ENCODE assay signal across 25 cellular contexts in genomic region chr10:121043124-121043849, GRCh38.
A peak's percentile ranks its signal among the peaks of the same experiment; 100 is the strongest.
DNase-seq lines count a peak whose midpoint lies in the region; ATAC-seq and TF ChIP-seq lines count a peak whose summit lies in the region.
"Had no signal": no experiment of that assay in that cellular context is flagged by ENCODE, and none has a peak within 500 bp of the region (broad histone marks: within the 10 kb centered on the region; RNA-seq: fewer than 3 reads in every experiment).

No MANE protein-coding gene starts in this region.

- TF ChIP-seq CTCF in HEK293 (tag by site-specific recombination; IDR thresholded peaks at IDR 0.05) (no peak), progenitor cell of endocrine pancreas (IDR thresholded peaks at IDR 0.05; ENCODE audit: unreplicated experiment) (no peak)

- H3K9me3 ChIP-seq in HEK293 (ENCODE audit: control insufficient read depth, insufficient read depth, low read depth, low read length) (no peaks in the 10 kb centered on the region), right cardiac atrium (ENCODE audit: control insufficient read depth, low read length) (no peaks in the 10 kb centered on the region)
- H3K9me3 ChIP-seq: SJSA1, transverse colon had no signal

- POLR2A ChIA-PET in HEK293 (lab: Yijun Ruan, JAX): no interaction called here

- H3K4me1 Mint-ChIP-seq in progenitor cell of endocrine pancreas (ENCODE audit: low read depth): peaks cover 5% of the 10 kb centered on the region
- H3K4me1 Mint-ChIP-seq: CD4-positive, alpha-beta memory T cell; immature natural killer cell; naive thymus-derived CD4-positive, alpha-beta T cell; stimulated activated naive CD8-positive, alpha-beta T cell treated with anti-CD3 and anti-CD28 coated beads, Interleukin-15, amount 100 ng/mL, for 72 hours had no signal

- H3K9me3 Mint-ChIP-seq in progenitor cell of endocrine pancreas (ENCODE audit: low read depth): peaks cover 10% of the 10 kb centered on the region
- H3K9me3 Mint-ChIP-seq: stimulated activated naive CD8-positive, alpha-beta T cell treated with anti-CD3 and anti-CD28 coated beads, Interleukin-15, amount 100 ng/mL, for 72 hours had no signal

- CTCF ChIA-PET in HEK293 (lab: Yijun Ruan, JAX): interaction anchor here (1.0 to 1.2 kb wide), 2 partner anchors 56 to 94 kb away, joined by 3 to 4 read pairs; no protein-coding TSS in a partner anchor

- no peaks in the 10 kb centered on the region for H3K36me3 Mint-ChIP-seq in progenitor cell of endocrine pancreas (ENCODE audit: insufficient read depth)
- H3K36me3 Mint-ChIP-seq: CD4-positive, alpha-beta memory T cell; immature natural killer cell; naive thymus-derived CD4-positive, alpha-beta T cell had no signal

- no peak overlapping the region for H3K4me3 Mint-ChIP-seq in progenitor cell of endocrine pancreas (ENCODE audit: low read depth)
- H3K4me3 Mint-ChIP-seq: CD4-positive, alpha-beta memory T cell; immature natural killer cell; naive thymus-derived CD4-positive, alpha-beta T cell; stimulated activated naive CD8-positive, alpha-beta T cell treated with anti-CD3 and anti-CD28 coated beads, Interleukin-15, amount 100 ng/mL, for 72 hours had no signal

- peak; percentile 75 to 79 for ATAC-seq in right cardiac atrium
- ATAC-seq in GM18858 (IDR thresholded peaks at IDR 0.05; ENCODE audit: unreplicated experiment): no peak
- ATAC-seq: naive thymus-derived CD4-positive, alpha-beta T cell; stimulated activated naive CD8-positive, alpha-beta T cell treated with anti-CD3 and anti-CD28 coated beads, Interleukin-15, amount 100 ng/mL, for 72 hours had no signal

- H3K4me1 ChIP-seq in HEK293 (ENCODE audit: control insufficient read depth, insufficient read depth, low read length): peaks cover 5% of the 10 kb centered on the region
- H3K4me1 ChIP-seq in right cardiac atrium (ENCODE audit: control insufficient read depth, insufficient read depth, low read length): no peaks in the 10 kb centered on the region
- H3K4me1 ChIP-seq: SJSA1, spleen, transverse colon had no signal

- H3K27ac Mint-ChIP-seq in progenitor cell of endocrine pancreas: peak overlapping the region; percentile 92
- H3K27ac Mint-ChIP-seq: CD4-positive, alpha-beta memory T cell; immature natural killer cell; naive thymus-derived CD4-positive, alpha-beta T cell; stimulated activated naive CD8-positive, alpha-beta T cell treated with anti-CD3 and anti-CD28 coated beads, Interleukin-15, amount 100 ng/mL, for 72 hours had no signal

- intact Hi-C loops in right cardiac atrium (cut with DNase I): no loop called here

- H3K27ac ChIP-seq in HEK293 (ENCODE audit: extremely low read depth, low read depth, low read length): peak overlapping the region; percentile 57; the same call in 1 of the 2 replicates
- no peak overlapping the region for H3K27ac ChIP-seq in right cardiac atrium (ENCODE audit: low read length)
- H3K27ac ChIP-seq: SJSA1, spleen, VCaP had no signal

- H3K36me3 ChIP-seq in HEK293 (ENCODE audit: control insufficient read depth in 2 of 2, insufficient read depth in 1 of 2, low read length in 2 of 2): no peaks in the 10 kb centered on the region
- H3K36me3 ChIP-seq: SJSA1, spleen, transverse colon had no signal

- no peaks in the 10 kb centered on the region for H3K27me3 Mint-ChIP-seq in progenitor cell of endocrine pancreas
- H3K27me3 Mint-ChIP-seq: stimulated activated naive CD8-positive, alpha-beta T cell treated with anti-CD3 and anti-CD28 coated beads, Interleukin-15, amount 100 ng/mL, for 72 hours had no signal

- 56% methylated on average over 20 of the region's 20 CpGs for WGBS in right cardiac atrium

- H3K27me3 ChIP-seq in right cardiac atrium (ENCODE audit: control insufficient read depth, insufficient read depth): no peaks in the 10 kb centered on the region
- H3K27me3 ChIP-seq: SJSA1, spleen, transverse colon had no signal

- H3K4me3 ChIP-seq in HEK293 (ENCODE audit: low read depth, low read length): no peak overlapping the region
- H3K4me3 ChIP-seq in right cardiac atrium (ENCODE audit: low read length): no peak overlapping the region
- H3K4me3 ChIP-seq: lung, SJSA1, spleen, transverse colon had no signal

- DNase-seq in NCI-H2227 treated with DMSO at 0.1 percent for 48 hours (lab: John Stamatoyannopoulos, UW): peak; percentile 7
- DNase-seq in right cardiac atrium: peak; percentile 50 to 68 (median 62)
- DNase-seq in progenitor cell of endocrine pancreas (ENCODE audit: low spot score, unreplicated experiment): no peak
- DNase-seq in ureter (ENCODE audit: low spot score): no peak
- no peak for DNase-seq in stimulated activated CD4-positive, alpha-beta T cell treated with anti-CD3 and anti-CD28 coated beads, Interleukin-4, amount 100 ng/mL, for 24 hours
- no peak for DNase-seq in activated effector memory CD4-positive, alpha-beta T cell treated with anti-CD3 and anti-CD28 coated beads, Interleukin-2, amount 50 U/mL, for 16 hours
- DNase-seq: activated CD8-positive, alpha-beta memory T cell treated with anti-CD3 and anti-CD28 coated beads, Interleukin-2, amount 50 U/mL, for 48 hours; amniotic stem cell; CD4-positive, alpha-beta memory T cell; DMS79 treated with DMSO at 0.1 percent for 48 hours; immature natural killer cell; Kasumi-1; naive thymus-derived CD4-positive, alpha-beta T cell; NCI-H1092 treated with DMSO at 0.1 percent for 48 hours; NCI-H526; spleen; stimulated activated CD4-positive, alpha-beta T cell treated with anti-CD3 and anti-CD28 coated beads, Interleukin-4, amount 100 ng/mL, for 4 hours; stimulated activated naive CD8-positive, alpha-beta T cell treated with anti-CD3 and anti-CD28 coated beads, Interleukin-15, amount 100 ng/mL, for 72 hours; T-helper 2 cell; transverse colon had no signal

TF ChIP-seq in HEK293, 187 proteins besides CTCF, POLR2A, EP300 and RAD21 (continues in another document):
- no peak for TF ChIP-seq ZNF692 (tag by site-specific recombination; IDR thresholded peaks at IDR 0.05)
- TF ChIP-seq ZNF10 (tag by site-specific recombination; IDR thresholded peaks at IDR 0.05): no peak
- no peak for TF ChIP-seq SCRT2 (tag by site-specific recombination; IDR thresholded peaks at IDR 0.05)
- TF ChIP-seq ZNF777 (tag by site-specific recombination; IDR thresholded peaks at IDR 0.05; ENCODE audit: borderline replicate concordance): no peak
- TF ChIP-seq ZNF48 (tag by site-specific recombination; IDR thresholded peaks at IDR 0.05): no peak
- TF ChIP-seq YY2 (tag by site-specific recombination; IDR thresholded peaks at IDR 0.05): no peak
- peak; percentile 62 for TF ChIP-seq PRDM6 (tag by site-specific recombination; IDR thresholded peaks at IDR 0.05)
- TF ChIP-seq ZNF221 (tag by site-specific recombination; IDR thresholded peaks at IDR 0.05; ENCODE audit: borderline replicate concordance): no peak
- 0 out of 2 replicates have a peak, but pooled peaks have one; percentile 38 for TF ChIP-seq GFI1B (tag by site-specific recombination; IDR thresholded peaks at IDR 0.05)
- TF ChIP-seq ZSCAN30 (tag by site-specific recombination; IDR thresholded peaks at IDR 0.05): peak; percentile 41; the same call in 1 of the 2 replicates
- no peak for TF ChIP-seq ZNF112 (tag by site-specific recombination; IDR thresholded peaks at IDR 0.05)
- no peak for TF ChIP-seq ZNF76 (tag by site-specific recombination; IDR thresholded peaks at IDR 0.05; ENCODE audit: borderline replicate concordance, low read depth)
- peak; percentile 49; the same call in 1 of the 2 replicates for TF ChIP-seq YY1 (tag by site-specific recombination; IDR thresholded peaks at IDR 0.05)
- TF ChIP-seq SALL2 (tag by site-specific recombination; IDR thresholded peaks at IDR 0.05; ENCODE audit: borderline replicate concordance): no peak
- TF ChIP-seq PRDM4 (tag by site-specific recombination; IDR thresholded peaks at IDR 0.05): peak; percentile 97

Comparison
In these comparisons a context has a peak if more than half of its experiments do, and no peak if none do; other contexts are left out.
1. DNase-seq: peak in NCI-H2227 treated with DMSO at 0.1 percent for 48 hours (single experiment) and right cardiac atrium (3 of 3); none in progenitor cell of endocrine pancreas (single experiment), ureter (single experiment), stimulated activated CD4-positive, alpha-beta T cell treated with anti-CD3 and anti-CD28 coated beads, Interleukin-4, amount 100 ng/mL, for 24 hours (single experiment) and activated effector memory CD4-positive, alpha-beta T cell treated with anti-CD3 and anti-CD28 coated beads, Interleukin-2, amount 50 U/mL, for 16 hours (single experiment).